Comparison of ENCODE assay signal across 1 cellular context in the genomic region with DNA sequence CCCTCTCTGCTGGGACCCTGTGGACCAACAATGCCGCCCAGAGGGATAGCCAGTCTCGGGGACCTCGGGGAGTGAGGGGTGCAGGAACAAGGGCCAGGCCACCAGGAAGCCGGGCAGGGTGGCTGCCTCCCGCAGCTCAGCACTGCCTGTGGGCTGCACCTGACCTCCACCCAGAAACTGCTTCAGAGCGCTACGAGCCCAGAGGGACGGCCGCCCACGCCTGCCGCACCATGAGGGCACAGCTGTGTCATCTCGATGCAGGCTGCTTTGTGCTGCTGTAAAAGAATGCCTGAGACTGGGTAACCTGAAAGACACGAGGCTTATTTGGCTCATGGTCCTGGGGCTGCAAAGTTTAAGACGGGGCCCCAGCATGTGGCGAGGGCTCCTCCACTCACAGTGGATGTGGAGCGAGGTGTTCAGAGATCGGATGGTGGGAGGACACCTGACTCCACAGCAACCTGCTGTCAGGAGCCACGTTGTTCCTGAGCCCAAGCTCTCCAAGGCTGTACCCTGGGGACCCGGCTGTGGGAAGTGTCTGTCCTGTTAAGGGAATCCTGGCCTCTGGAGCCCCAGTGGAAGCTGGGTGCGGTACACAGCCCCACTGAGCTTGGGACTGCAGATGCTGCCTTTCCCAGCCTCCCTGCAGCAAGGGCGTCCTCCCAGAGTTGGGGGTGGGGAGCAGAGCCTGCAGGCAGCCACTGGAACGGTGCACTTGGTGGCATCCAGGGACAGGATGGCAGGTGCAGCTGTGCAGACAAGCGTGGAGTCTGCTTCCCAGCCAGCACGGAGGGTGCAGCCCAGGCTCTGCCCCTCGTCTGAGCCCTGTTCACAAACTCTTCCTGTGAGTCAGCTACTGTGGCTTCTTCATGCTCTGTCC.
TF ChIP-seq lines count a peak whose summit lies in the region.

No MANE protein-coding gene starts in this region.

TF ChIP-seq in HCT116, 20 proteins besides CTCF, POLR2A, EP300 and RAD21 (continued from another document):
- TF ChIP-seq TCF7L2 (IDR thresholded peaks at IDR 0.05; ENCODE audit: borderline replicate concordance, extremely low read depth, insufficient read depth, insufficient read length) = no peak
- TF ChIP-seq ELF1 (IDR thresholded peaks at IDR 0.05; ENCODE audit: borderline replicate concordance, low read depth) = no peak
- TF ChIP-seq, protein P1, sequence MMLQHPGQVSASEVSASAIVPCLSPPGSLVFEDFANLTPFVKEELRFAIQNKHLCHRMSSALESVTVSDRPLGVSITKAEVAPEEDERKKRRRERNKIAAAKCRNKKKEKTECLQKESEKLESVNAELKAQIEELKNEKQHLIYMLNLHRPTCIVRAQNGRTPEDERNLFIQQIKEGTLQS (IDR thresholded peaks at IDR 0.05) = no peak
- no peak for TF ChIP-seq EZH2 (IDR thresholded peaks at IDR 0.05)
- TF ChIP-seq POLR2AphosphoS5 (IDR thresholded peaks at IDR 0.05; ENCODE audit: low read depth, low read length) = no peak
- TF ChIP-seq YY1 (IDR thresholded peaks at IDR 0.05; ENCODE audit: extremely low read depth, insufficient replicate concordance, low read depth, low read length) = no peak
- TF ChIP-seq, protein P2, sequence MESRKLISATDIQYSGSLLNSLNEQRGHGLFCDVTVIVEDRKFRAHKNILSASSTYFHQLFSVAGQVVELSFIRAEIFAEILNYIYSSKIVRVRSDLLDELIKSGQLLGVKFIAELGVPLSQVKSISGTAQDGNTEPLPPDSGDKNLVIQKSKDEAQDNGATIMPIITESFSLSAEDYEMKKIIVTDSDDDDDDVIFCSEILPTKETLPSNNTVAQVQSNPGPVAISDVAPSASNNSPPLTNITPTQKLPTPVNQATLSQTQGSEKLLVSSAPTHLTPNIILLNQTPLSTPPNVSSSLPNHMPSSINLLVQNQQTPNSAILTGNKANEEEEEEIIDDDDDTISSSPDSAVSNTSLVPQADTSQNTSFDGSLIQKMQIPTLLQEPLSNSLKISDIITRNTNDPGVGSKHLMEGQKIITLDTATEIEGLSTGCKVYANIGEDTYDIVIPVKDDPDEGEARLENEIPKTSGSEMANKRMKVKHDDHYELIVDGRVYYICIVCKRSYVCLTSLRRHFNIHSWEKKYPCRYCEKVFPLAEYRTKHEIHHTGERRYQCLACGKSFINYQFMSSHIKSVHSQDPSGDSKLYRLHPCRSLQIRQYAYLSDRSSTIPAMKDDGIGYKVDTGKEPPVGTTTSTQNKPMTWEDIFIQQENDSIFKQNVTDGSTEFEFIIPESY (IDR thresholded peaks at IDR 0.05; ENCODE audit: extremely low read depth, insufficient replicate concordance, low read length) = no peak
- TF ChIP-seq ZNF274 (IDR thresholded peaks at IDR 0.05; ENCODE audit: low read depth, low read length) = no peak
- no peak for TF ChIP-seq EGR1 (IDR thresholded peaks at IDR 0.05; ENCODE audit: low read depth)
- TF ChIP-seq EZH2phosphoT487 (IDR thresholded peaks at IDR 0.05; ENCODE audit: borderline replicate concordance) = no peak
- no peak for TF ChIP-seq CBX3 (IDR thresholded peaks at IDR 0.05; ENCODE audit: low read depth)
- TF ChIP-seq ZFX (IDR thresholded peaks at IDR 0.05) = no peak
TF ChIP-seq in HCT116: peak in this region for 0.
